ENCODE assay signal across 20 cellular contexts in the genomic region with DNA sequence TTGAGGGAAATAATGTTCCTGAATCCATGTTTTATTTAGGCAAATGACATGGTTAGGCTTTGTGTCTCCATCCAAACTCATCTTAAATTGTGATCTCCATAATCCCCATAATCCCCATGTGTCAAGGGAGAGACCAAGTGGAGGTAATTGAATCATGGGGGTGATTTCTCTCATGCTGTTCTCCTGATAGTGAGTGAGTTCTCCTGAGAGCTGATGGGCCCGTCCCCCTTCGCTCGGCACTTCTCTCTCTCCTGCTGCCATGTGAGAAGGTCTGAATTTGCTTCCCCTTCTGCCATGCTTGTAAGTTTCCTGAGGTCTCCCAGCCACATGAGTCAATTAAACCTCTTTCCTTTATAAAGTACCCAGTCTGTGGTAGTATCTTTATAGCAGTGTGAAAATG.
DNase-seq lines count a peak whose midpoint lies in the region; ATAC-seq, FAIRE-seq and TF ChIP-seq lines count a peak whose summit lies in the region.
"Had no signal": no experiment of that assay in that cellular context is flagged by ENCODE, and none has a peak within 500 bp of the region (broad histone marks: within the 10 kb centered on the region; RNA-seq: fewer than 3 reads in every experiment).

No MANE protein-coding gene starts in this region.

- WGBS in endodermal cell (ENCODE audit: insufficient coverage in 1 of 2, insufficient read length in 1 of 2), 2 experiments, result 57 to 60% methylated on average over 1 to 3 of the region's 3 CpGs

- TF ChIP-seq CTCF in D721Med (IDR thresholded peaks at IDR 0.05; ENCODE audit: insufficient read depth, missing control alignments), result no peak
- TF ChIP-seq CTCF in endodermal cell (conservative IDR thresholded peaks at IDR 0.05), result no peak

- peak overlapping the region; percentile 14 for H3K27ac Mint-ChIP-seq in endodermal cell
- H3K27ac Mint-ChIP-seq: CD4-positive, alpha-beta memory T cell; HFFc6 had no signal

- H3K27me3 ChIP-seq in endodermal cell (ENCODE audit: control insufficient read depth, insufficient read depth, low read length, poor library complexity, severe bottlenecking), result peaks cover 6% of the 10 kb centered on the region

- no peak overlapping the region for H3K9ac ChIP-seq in endodermal cell (ENCODE audit: extremely low read depth, low read length, poor library complexity, severe bottlenecking)

- H3K27me3 Mint-ChIP-seq in endodermal cell (ENCODE audit: insufficient read depth), result no peaks in the 10 kb centered on the region

- H3K4me1 Mint-ChIP-seq in endodermal cell, result peaks cover 34% of the 10 kb centered on the region
- H3K4me1 Mint-ChIP-seq: CD4-positive, alpha-beta memory T cell had no signal

- H3K9me3 ChIP-seq in endodermal cell (ENCODE audit: control insufficient read depth, low read length), result no peaks in the 10 kb centered on the region
- H3K9me3 ChIP-seq: HAP-1 had no signal

- peak; percentile 88 for FAIRE-seq in D721Med (lab: Jason Lieb, UNC)
- FAIRE-seq: GM12878, GM19239, H54 had no signal

- no peaks in the 10 kb centered on the region for H3K36me3 Mint-ChIP-seq in endodermal cell (ENCODE audit: low read depth)
- H3K36me3 Mint-ChIP-seq: CD4-positive, alpha-beta memory T cell had no signal

- H3K4me3 ChIP-seq in endodermal cell (ENCODE audit: low read length), result no peak overlapping the region
- H3K4me3 ChIP-seq: GM12878, HAP-1 had no signal

- H3K4me3 Mint-ChIP-seq in endodermal cell, result no peak overlapping the region
- H3K4me3 Mint-ChIP-seq: CD4-positive, alpha-beta memory T cell; HFFc6 had no signal

- no peak overlapping the region for H3K27ac ChIP-seq in endodermal cell (ENCODE audit: low read depth, low read length)

- H3K36me3 ChIP-seq in endodermal cell (ENCODE audit: control insufficient read depth, insufficient read depth, low read length), result no peaks in the 10 kb centered on the region
- H3K36me3 ChIP-seq: HAP-1 had no signal

- H3K4me1 ChIP-seq in endodermal cell (ENCODE audit: control insufficient read depth, insufficient read depth, low read length), result peaks cover 24% of the 10 kb centered on the region
- H3K4me1 ChIP-seq: HAP-1 had no signal

- no peak for DNase-seq in D721Med (ENCODE audit: insufficient read length, low spot score)
- peak; percentile 91 for DNase-seq in NCI-H82 (lab: John Stamatoyannopoulos, UW)
- DNase-seq in endodermal cell, result peak; percentile 53
- DNase-seq in NK-92 (lab: John Stamatoyannopoulos, UW; ENCODE audit: unreplicated experiment), result no peak
- DNase-seq in NCI-H2196 treated with DMSO at 0.1 percent for 48 hours (lab: John Stamatoyannopoulos, UW; ENCODE audit: unreplicated experiment), result no peak
- DNase-seq: C1 segment of cervical spinal cord; Calu3; CD4-positive, alpha-beta memory T cell; COR-L47; DMS 273 treated with DMSO at 0.1 percent for 48 hours; DMS79; EL; GDM1; GOT3; HFFc6 had no signal

- no peaks in the 10 kb centered on the region for H3K9me3 Mint-ChIP-seq in endodermal cell
- H3K9me3 Mint-ChIP-seq: HFFc6 had no signal

- no peak for ATAC-seq in HG03280 (IDR thresholded peaks at IDR 0.05; ENCODE audit: unreplicated experiment)
- ATAC-seq: GM12878 had no signal

Comparison
In these comparisons a context has a peak if more than half of its experiments do, and no peak if none do; other contexts are left out.
1. DNase-seq: peak in NCI-H82 (single experiment) and endodermal cell (single experiment); none in D721Med (single experiment), NK-92 (single experiment) and NCI-H2196 treated with DMSO at 0.1 percent for 48 hours (single experiment).